Comparison of ENCODE assay signal across 27 cellular contexts in genomic region chr12:115353467-115353866, GRCh38.
A peak's percentile ranks its signal among the peaks of the same experiment; 100 is the strongest.
DNase-seq lines count a peak whose midpoint lies in the region; ATAC-seq and TF ChIP-seq lines count a peak whose summit lies in the region.
"Had no signal": no experiment of that assay in that cellular context is flagged by ENCODE, and none has a peak within 500 bp of the region (broad histone marks: within the 10 kb centered on the region; RNA-seq: fewer than 3 reads in every experiment).

No MANE protein-coding gene starts in this region.

- H4K20me1 ChIP-seq in smooth muscle cell (ENCODE audit: low read depth) = no peaks in the 10 kb centered on the region
- H4K20me1 ChIP-seq: BLaER1 had no signal

- no peak for ATAC-seq in foreskin keratinocyte
- no peak for ATAC-seq in activated CD8-positive, alpha-beta T cell treated with anti-CD3 and anti-CD28 coated beads, Interleukin-2, amount 10 ng/mL, durations not matched to agents 7 days and 5 days
- ATAC-seq: activated CD4-positive, CD25-positive, alpha-beta regulatory T cell treated with anti-CD3 and anti-CD28 coated beads, Interleukin-2, amount 50 U/mL, for 24 hours had no signal

- 90% methylated on average over 1 of the region's 1 CpG for whole genome bisulfite sequencing in smooth muscle cell (ENCODE audit: low lambda C conversion rate)

- intact Hi-C loops in colonic mucosa (cut with DNase I) = no loop called here

- no peaks in the 10 kb centered on the region for H3K79me2 ChIP-seq in smooth muscle cell (ENCODE audit: low read depth)

- DNase-seq in adipocyte (ENCODE audit: low read depth) = no peak
- no peak for DNase-seq in foreskin keratinocyte
- DNase-seq in smooth muscle cell (lab: John Stamatoyannopoulos, UW; ENCODE audit: unreplicated experiment) = no peak
- DNase-seq in activated CD8-positive, alpha-beta T cell treated with anti-CD3 and anti-CD28 coated beads, Interleukin-2, amount 10 ng/mL, durations not matched to agents 7 days and 5 days = no peak
- DNase-seq in colonic mucosa = no peak
- DNase-seq in immature natural killer cell = no peak
- DNase-seq: activated CD4-positive, alpha-beta T cell treated with anti-CD3 and anti-CD28 coated beads, Interleukin-2, amount 50 U/mL, for 4 hours; activated naive CD4-positive, alpha-beta T cell; DMS53; Karpas-422; NCI-H1436 treated with DMSO at 0.1 percent for 48 hours; NCI-H345; NCI-H748 treated with DMSO at 0.1 percent for 48 hours; retina; spleen; stimulated activated CD8-positive, alpha-beta memory T cell treated with anti-CD3 and anti-CD28 coated beads, Interleukin-4, amount 100 ng/mL, for 48 hours; stimulated activated naive CD8-positive, alpha-beta T cell treated with anti-CD3 and anti-CD28 coated beads, Interleukin-15, amount 100 ng/mL, for 72 hours had no signal

- H3K9me3 Mint-ChIP-seq in activated CD8-positive, alpha-beta T cell treated with anti-CD3 and anti-CD28 coated beads, Interleukin-2, amount 10 ng/mL, durations not matched to agents 7 days and 5 days (ENCODE audit: insufficient read depth) = peaks cover 3% of the 10 kb centered on the region
- H3K9me3 Mint-ChIP-seq in immature natural killer cell = peaks cover 0 to 11% (median 4%) of the 10 kb centered on the region in 6 donors
- H3K9me3 Mint-ChIP-seq: activated naive CD8-positive, alpha-beta T cell treated with anti-CD3 and anti-CD28 coated beads, Interleukin-2, amount 50 U/mL, for 24 hours had no signal

- no peak overlapping the region for H3K27ac Mint-ChIP-seq in activated CD8-positive, alpha-beta T cell treated with anti-CD3 and anti-CD28 coated beads, Interleukin-2, amount 10 ng/mL, durations not matched to agents 7 days and 5 days
- no peak overlapping the region for H3K27ac Mint-ChIP-seq in immature natural killer cell
- H3K27ac Mint-ChIP-seq: stimulated activated naive CD8-positive, alpha-beta T cell treated with anti-CD3 and anti-CD28 coated beads, Interleukin-15, amount 100 ng/mL, for 72 hours had no signal

- H3K4me1 ChIP-seq in HEK293 (ENCODE audit: control insufficient read depth, insufficient read depth, low read length) (no peaks in the 10 kb centered on the region), adipocyte (ENCODE audit: control insufficient read depth, insufficient read depth, low read length) (peaks cover 32% of the 10 kb centered on the region), foreskin keratinocyte (peaks cover 23% of the 10 kb centered on the region), smooth muscle cell (ENCODE audit: low read depth) (no peaks in the 10 kb centered on the region), colonic mucosa (no peaks in the 10 kb centered on the region)
- H3K4me1 ChIP-seq: BLaER1, gastrocnemius medialis, spleen had no signal

- H3K27me3 Mint-ChIP-seq in activated CD8-positive, alpha-beta T cell treated with anti-CD3 and anti-CD28 coated beads, Interleukin-2, amount 10 ng/mL, durations not matched to agents 7 days and 5 days (ENCODE audit: low read depth) = no peaks in the 10 kb centered on the region
- H3K27me3 Mint-ChIP-seq in immature natural killer cell (ENCODE audit: low read depth in 3 of 3) = no peaks in the 10 kb centered on the region
- H3K27me3 Mint-ChIP-seq: central memory CD8-positive, alpha-beta T cell; stimulated activated naive CD8-positive, alpha-beta T cell treated with anti-CD3 and anti-CD28 coated beads, Interleukin-15, amount 100 ng/mL, for 72 hours had no signal

- POLR2A ChIA-PET in HEK293 (lab: Yijun Ruan, JAX) = no interaction called here
- POLR2A ChIA-PET in activated CD8-positive, alpha-beta T cell treated with anti-CD3 and anti-CD28 coated beads, Interleukin-2, amount 10 ng/mL, durations not matched to agents 7 days and 5 days (lab: Charles Lee) = no interaction called here

- H3K4me3 ChIP-seq in HEK293 (ENCODE audit: low read depth, low read length) (no peak overlapping the region), adipocyte (ENCODE audit: low read length) (peak overlapping the region; percentile 84), smooth muscle cell (no peak overlapping the region), colonic mucosa (no peak overlapping the region)
- H3K4me3 ChIP-seq: BLaER1, HAP-1, spleen had no signal

- no peaks in the 10 kb centered on the region for H3F3A ChIP-seq in smooth muscle cell (ENCODE audit: low read depth)

- no peaks in the 10 kb centered on the region for H3K4me1 Mint-ChIP-seq in activated CD8-positive, alpha-beta T cell treated with anti-CD3 and anti-CD28 coated beads, Interleukin-2, amount 10 ng/mL, durations not matched to agents 7 days and 5 days (ENCODE audit: low read depth)
- H3K4me1 Mint-ChIP-seq in immature natural killer cell = no peaks in the 10 kb centered on the region
- H3K4me1 Mint-ChIP-seq: central memory CD8-positive, alpha-beta T cell; stimulated activated naive CD8-positive, alpha-beta T cell treated with anti-CD3 and anti-CD28 coated beads, Interleukin-15, amount 100 ng/mL, for 72 hours had no signal

- no peak overlapping the region for H3K27ac ChIP-seq in HEK293 (ENCODE audit: extremely low read depth, low read depth, low read length)
- H3K27ac ChIP-seq in foreskin keratinocyte = peak overlapping the region; percentile 97
- H3K27ac ChIP-seq in smooth muscle cell (ENCODE audit: low read depth) = peak overlapping the region; percentile 93
- H3K27ac ChIP-seq in colonic mucosa = no peak overlapping the region
- H3K27ac ChIP-seq: BLaER1, spleen had no signal

- no peaks in the 10 kb centered on the region for H3K36me3 Mint-ChIP-seq in activated CD8-positive, alpha-beta T cell treated with anti-CD3 and anti-CD28 coated beads, Interleukin-2, amount 10 ng/mL, durations not matched to agents 7 days and 5 days (ENCODE audit: low read depth)
- H3K36me3 Mint-ChIP-seq in immature natural killer cell = no peaks in the 10 kb centered on the region

- H3K27me3 ChIP-seq in adipocyte (replicated peaks; ENCODE audit: control insufficient read depth, insufficient read depth, low read length) (no peaks in the 10 kb centered on the region), foreskin keratinocyte (no peaks in the 10 kb centered on the region), smooth muscle cell (ENCODE audit: low read depth) (no peaks in the 10 kb centered on the region), colonic mucosa (no peaks in the 10 kb centered on the region)
- H3K27me3 ChIP-seq: BLaER1, esophagus muscularis mucosa, gastrocnemius medialis, ovary, spleen had no signal

- TF ChIP-seq CTCF in HEK293 (tag by site-specific recombination; IDR thresholded peaks at IDR 0.05) (no peak), foreskin keratinocyte (conservative IDR thresholded peaks at IDR 0.05) (no peak), smooth muscle cell (IDR thresholded peaks at IDR 0.05; ENCODE audit: borderline replicate concordance, insufficient read depth, poor library complexity, severe bottlenecking) (no peak), colonic mucosa (IDR thresholded peaks at IDR 0.05) (no peak)

- no peak overlapping the region for H3K9ac ChIP-seq in adipocyte (ENCODE audit: low read length)
- H3K9ac ChIP-seq in smooth muscle cell (ENCODE audit: low read depth) = no peak overlapping the region
- no peak overlapping the region for H3K9ac ChIP-seq in colonic mucosa (ENCODE audit: low read depth in 2 of 2, low read length in 2 of 2)
- H3K9ac ChIP-seq: BLaER1 had no signal

- H3K9me3 ChIP-seq in HEK293 (ENCODE audit: control insufficient read depth, insufficient read depth, low read depth, low read length) (no peaks in the 10 kb centered on the region), adipocyte (ENCODE audit: control insufficient read depth, low read length) (no peaks in the 10 kb centered on the region), smooth muscle cell (replicated peaks; ENCODE audit: low read depth) (no peaks in the 10 kb centered on the region), colonic mucosa (no peaks in the 10 kb centered on the region)
- H3K9me3 ChIP-seq: BLaER1, esophagus muscularis mucosa, gastrocnemius medialis, HAP-1, ovary, spleen had no signal

- no peak overlapping the region for H2AFZ ChIP-seq in smooth muscle cell (ENCODE audit: low read depth)

- H3K4me3 Mint-ChIP-seq in activated CD8-positive, alpha-beta T cell treated with anti-CD3 and anti-CD28 coated beads, Interleukin-2, amount 10 ng/mL, durations not matched to agents 7 days and 5 days = no peak overlapping the region
- H3K4me3 Mint-ChIP-seq in immature natural killer cell = no peak overlapping the region
- H3K4me3 Mint-ChIP-seq: activated naive CD8-positive, alpha-beta T cell treated with anti-CD3 and anti-CD28 coated beads, Interleukin-2, amount 50 U/mL, for 24 hours; central memory CD8-positive, alpha-beta T cell; stimulated activated naive CD8-positive, alpha-beta T cell treated with anti-CD3 and anti-CD28 coated beads, Interleukin-15, amount 100 ng/mL, for 72 hours; T-helper 1 cell treated with Interleukin-12 subunit alpha and Interleukin-12 subunit beta and Interleukin-4 antibody, amounts not matched to agents 30 μg/mL and 1 μg/mL, for 36 hours had no signal

- CTCF ChIA-PET in HEK293 (lab: Yijun Ruan, JAX) = no interaction called here
- CTCF ChIA-PET in activated CD8-positive, alpha-beta T cell treated with anti-CD3 and anti-CD28 coated beads, Interleukin-2, amount 10 ng/mL, durations not matched to agents 7 days and 5 days (lab: Charles Lee) = no interaction called here

- H3K4me2 ChIP-seq in smooth muscle cell = peak overlapping the region; percentile 87
- H3K4me2 ChIP-seq: BLaER1 had no signal

- H3K36me3 ChIP-seq in HEK293 (ENCODE audit: control insufficient read depth in 2 of 2, insufficient read depth in 1 of 2, low read length in 2 of 2) (no peaks in the 10 kb centered on the region), adipocyte (ENCODE audit: control insufficient read depth, insufficient read depth, low read length, severe bottlenecking) (no peaks in the 10 kb centered on the region), smooth muscle cell (ENCODE audit: low read depth) (no peaks in the 10 kb centered on the region), colonic mucosa (no peaks in the 10 kb centered on the region)
- H3K36me3 ChIP-seq: BLaER1, esophagus muscularis mucosa, gastrocnemius medialis, HAP-1, ovary, spleen had no signal

TF ChIP-seq in HEK293, 187 proteins besides CTCF, POLR2A, EP300 and RAD21:
- no peak for TF ChIP-seq ZNF324 (tag by site-specific recombination; IDR thresholded peaks at IDR 0.05)
- no peak for TF ChIP-seq ZNF670 (tag by site-specific recombination; IDR thresholded peaks at IDR 0.05; ENCODE audit: low read depth)
- TF ChIP-seq OVOL3 (tag by site-specific recombination; IDR thresholded peaks at IDR 0.05) = no peak
- TF ChIP-seq, protein P1, sequence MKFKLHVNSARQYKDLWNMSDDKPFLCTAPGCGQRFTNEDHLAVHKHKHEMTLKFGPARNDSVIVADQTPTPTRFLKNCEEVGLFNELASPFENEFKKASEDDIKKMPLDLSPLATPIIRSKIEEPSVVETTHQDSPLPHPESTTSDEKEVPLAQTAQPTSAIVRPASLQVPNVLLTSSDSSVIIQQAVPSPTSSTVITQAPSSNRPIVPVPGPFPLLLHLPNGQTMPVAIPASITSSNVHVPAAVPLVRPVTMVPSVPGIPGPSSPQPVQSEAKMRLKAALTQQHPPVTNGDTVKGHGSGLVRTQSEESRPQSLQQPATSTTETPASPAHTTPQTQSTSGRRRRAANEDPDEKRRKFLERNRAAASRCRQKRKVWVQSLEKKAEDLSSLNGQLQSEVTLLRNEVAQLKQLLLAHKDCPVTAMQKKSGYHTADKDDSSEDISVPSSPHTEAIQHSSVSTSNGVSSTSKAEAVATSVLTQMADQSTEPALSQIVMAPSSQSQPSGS (tag by site-specific recombination; IDR thresholded peaks at IDR 0.05; ENCODE audit: low read depth) = peak; percentile 82

Comparison
In these comparisons a context has a peak if more than half of its experiments do, and no peak if none do; other contexts are left out.
1. H3K27ac ChIP-seq: peak in foreskin keratinocyte (single experiment) and smooth muscle cell (single experiment); none in HEK293 (single experiment) and colonic mucosa (single experiment).